15 cellular contexts compared by ENCODE assay signal in genomic region chr2:220786216-220786615, GRCh38.
DNase-seq lines count a peak whose midpoint lies in the region; ATAC-seq and TF ChIP-seq lines count a peak whose summit lies in the region.
"Had no signal": no experiment of that assay in that cellular context is flagged by ENCODE, and none has a peak within 500 bp of the region (broad histone marks: within the 10 kb centered on the region; RNA-seq: fewer than 3 reads in every experiment).

No MANE protein-coding gene starts in this region.

- DNase-seq in RWPE2 (ENCODE audit: low spot score): no peak
- DNase-seq in mammary epithelial cell: peak; percentile 91
- peak; percentile 44 for DNase-seq in epithelial cell of prostate (ENCODE audit: low read depth, low spot score)
- DNase-seq in DMS153 treated with DMSO at 0.1 percent for 48 hours (lab: John Stamatoyannopoulos, UW; ENCODE audit: unreplicated experiment): no peak
- no peak for DNase-seq in ovary
- DNase-seq in RWPE1 (ENCODE audit: low spot score): no peak
- DNase-seq: BE2C; C1 segment of cervical spinal cord; CD4-positive, CD25-positive, alpha-beta regulatory T cell; CD8-positive, alpha-beta memory T cell; COR-L47; DMS 273 treated with DMSO at 0.1 percent for 48 hours; GDM1; GM23248 had no signal

- peaks cover 18% of the 10 kb centered on the region for H3K4me1 ChIP-seq in RWPE2 (ENCODE audit: insufficient read depth, poor library complexity, severe bottlenecking)
- H3K4me1 ChIP-seq in mammary epithelial cell (ENCODE audit: insufficient read depth, low read length): peaks cover 34% of the 10 kb centered on the region
- H3K4me1 ChIP-seq in ovary (ENCODE audit: insufficient read depth): no peaks in the 10 kb centered on the region
- H3K4me1 ChIP-seq: BE2C, HAP-1 had no signal

- H3K36me3 ChIP-seq in RWPE2 (ENCODE audit: low read depth) (no peaks in the 10 kb centered on the region), mammary epithelial cell (ENCODE audit: insufficient read depth, low read length) (no peaks in the 10 kb centered on the region), ovary (no peaks in the 10 kb centered on the region)
- H3K36me3 ChIP-seq: BE2C, HAP-1 had no signal

- intact Hi-C loops in mammary epithelial cell (cut with micrococcal nuclease): no loop called here
- intact Hi-C loops in ovary (cut with DNase I): no loop called here

- no peaks in the 10 kb centered on the region for H4K20me1 ChIP-seq in mammary epithelial cell (ENCODE audit: insufficient read depth, low read length)

- no peak for TF ChIP-seq CTCF in RWPE2 (IDR thresholded peaks at IDR 0.05; ENCODE audit: poor library complexity, severe bottlenecking)
- TF ChIP-seq CTCF in mammary epithelial cell (conservative IDR thresholded peaks at IDR 0.05 in 1 of 2, IDR thresholded peaks at IDR 0.05 in 1 of 2; ENCODE audit: extremely low read depth in 1 of 2, insufficient read depth in 1 of 2, low read depth in 1 of 2, low read length in 2 of 2): no peak
- TF ChIP-seq CTCF in ovary (IDR thresholded peaks at IDR 0.05): no peak
- TF ChIP-seq CTCF in RWPE1 (conservative IDR thresholded peaks at IDR 0.05; ENCODE audit: low read depth): no peak

- ATAC-seq in RWPE2 (ENCODE audit: low read depth): peak; percentile 35; the same call in 1 of the 3 replicates

- no peaks in the 10 kb centered on the region for H3K79me2 ChIP-seq in mammary epithelial cell (ENCODE audit: insufficient read depth, low read length)

- H3K27ac ChIP-seq in RWPE2 (ENCODE audit: poor library complexity, severe bottlenecking): no peak overlapping the region
- H3K27ac ChIP-seq in mammary epithelial cell (ENCODE audit: insufficient read depth, low read depth, low read length): peak overlapping the region; percentile 38
- peak overlapping the region; percentile 25 for H3K27ac ChIP-seq in epithelial cell of prostate
- no peak overlapping the region for H3K27ac ChIP-seq in ovary
- H3K27ac ChIP-seq in RWPE1: no peak overlapping the region
- H3K27ac ChIP-seq: GM23248 had no signal

- 0% methylated on average over 5 of the region's 5 CpGs for WGBS in mammary epithelial cell (ENCODE audit: low coverage, missing lambda C conversion rate)
- WGBS in ovary, 3 donors: 94 to 96% (median 94%) methylated on average over 5 of the region's 5 CpGs

- H3K9me3 ChIP-seq in RWPE2 (ENCODE audit: severe bottlenecking): no peaks in the 10 kb centered on the region
- peaks cover 4% of the 10 kb centered on the region for H3K9me3 ChIP-seq in mammary epithelial cell (replicated peaks; ENCODE audit: insufficient read depth, low read length)
- no peaks in the 10 kb centered on the region for H3K9me3 ChIP-seq in ovary
- H3K9me3 ChIP-seq: BE2C, HAP-1 had no signal

- in situ Hi-C loops in mammary epithelial cell (cut with MboI; ENCODE audit: low sequenced_read_pairs in 2 of 2): no loop called here

- no peak for TF ChIP-seq EP300 in ovary (IDR thresholded peaks at IDR 0.05)

- no peak overlapping the region for H3K9ac ChIP-seq in mammary epithelial cell (ENCODE audit: insufficient read depth, low read length)
- H3K9ac ChIP-seq: GM23248 had no signal

- TF ChIP-seq POLR2A in ovary (IDR thresholded peaks at IDR 0.05): no peak

- peak overlapping the region; percentile 56 for H3K4me2 ChIP-seq in mammary epithelial cell (ENCODE audit: insufficient read depth, low read depth, low read length)

- H2AFZ ChIP-seq in mammary epithelial cell (ENCODE audit: low read depth, low read length): peak overlapping the region; percentile 12
- H2AFZ ChIP-seq: GM23248 had no signal

- dilution Hi-C loops in mammary epithelial cell (cut with HindIII; ENCODE audit: low sequenced_read_pairs): no loop called here

- H3K4me3 ChIP-seq in RWPE2 (ENCODE audit: severe bottlenecking) (no peak overlapping the region), mammary epithelial cell (replicated peaks in 1 of 3; ENCODE audit: insufficient read depth in 1 of 3, low read depth in 2 of 3, low read length in 3 of 3) (no peak overlapping the region), ovary (no peak overlapping the region)
- H3K4me3 ChIP-seq: GM23248, HAP-1 had no signal

- POLR2A ChIA-PET in RWPE1 (lab: Yijun Ruan, JAX; ENCODE audit: low non-redundant PET): no interaction called here

- H3K27me3 ChIP-seq in RWPE2 (ENCODE audit: insufficient read depth, poor library complexity, severe bottlenecking) (no peaks in the 10 kb centered on the region), mammary epithelial cell (ENCODE audit: insufficient read depth, low read length) (no peaks in the 10 kb centered on the region), ovary (no peaks in the 10 kb centered on the region)
- H3K27me3 ChIP-seq: BE2C had no signal

- CTCF ChIA-PET in mammary epithelial cell (lab: Charles Lee; ENCODE audit: low non-redundant PET): no interaction called here
- CTCF ChIA-PET in RWPE1 (lab: Yijun Ruan, JAX): no interaction called here

- no TSS peak for BruUV-seq in mammary epithelial cell (replicated peaks; lab: Mats Ljungman, UMichigan)

Comparison
In these comparisons a context has a peak if more than half of its experiments do, and no peak if none do; other contexts are left out.
1. DNase-seq: peak in mammary epithelial cell (single experiment) and epithelial cell of prostate (single experiment); none in RWPE2 (single experiment), DMS153 treated with DMSO at 0.1 percent for 48 hours (single experiment), ovary (0 of 5) and RWPE1 (single experiment).
2. H3K27ac ChIP-seq: peak in mammary epithelial cell (single experiment) and epithelial cell of prostate (single experiment); none in RWPE2 (single experiment), ovary (0 of 2) and RWPE1 (single experiment).